ENCODE assay signal across 1 cellular context in genomic region chr3:194620192-194620591, GRCh38.
TF ChIP-seq lines count a peak whose summit lies in the region.

No MANE protein-coding gene starts in this region.

TF ChIP-seq in WTC11, 78 proteins besides CTCF, POLR2A, EP300 and RAD21 (continued from another document):
- TF ChIP-seq, protein P1, sequence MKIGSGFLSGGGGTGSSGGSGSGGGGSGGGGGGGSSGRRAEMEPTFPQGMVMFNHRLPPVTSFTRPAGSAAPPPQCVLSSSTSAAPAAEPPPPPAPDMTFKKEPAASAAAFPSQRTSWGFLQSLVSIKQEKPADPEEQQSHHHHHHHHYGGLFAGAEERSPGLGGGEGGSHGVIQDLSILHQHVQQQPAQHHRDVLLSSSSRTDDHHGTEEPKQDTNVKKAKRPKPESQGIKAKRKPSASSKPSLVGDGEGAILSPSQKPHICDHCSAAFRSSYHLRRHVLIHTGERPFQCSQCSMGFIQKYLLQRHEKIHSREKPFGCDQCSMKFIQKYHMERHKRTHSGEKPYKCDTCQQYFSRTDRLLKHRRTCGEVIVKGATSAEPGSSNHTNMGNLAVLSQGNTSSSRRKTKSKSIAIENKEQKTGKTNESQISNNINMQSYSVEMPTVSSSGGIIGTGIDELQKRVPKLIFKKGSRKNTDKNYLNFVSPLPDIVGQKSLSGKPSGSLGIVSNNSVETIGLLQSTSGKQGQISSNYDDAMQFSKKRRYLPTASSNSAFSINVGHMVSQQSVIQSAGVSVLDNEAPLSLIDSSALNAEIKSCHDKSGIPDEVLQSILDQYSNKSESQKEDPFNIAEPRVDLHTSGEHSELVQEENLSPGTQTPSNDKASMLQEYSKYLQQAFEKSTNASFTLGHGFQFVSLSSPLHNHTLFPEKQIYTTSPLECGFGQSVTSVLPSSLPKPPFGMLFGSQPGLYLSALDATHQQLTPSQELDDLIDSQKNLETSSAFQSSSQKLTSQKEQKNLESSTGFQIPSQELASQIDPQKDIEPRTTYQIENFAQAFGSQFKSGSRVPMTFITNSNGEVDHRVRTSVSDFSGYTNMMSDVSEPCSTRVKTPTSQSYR (CRISPR knock-in tag; IDR thresholded peaks at IDR 0.05): no peak
- TF ChIP-seq, protein P2, sequence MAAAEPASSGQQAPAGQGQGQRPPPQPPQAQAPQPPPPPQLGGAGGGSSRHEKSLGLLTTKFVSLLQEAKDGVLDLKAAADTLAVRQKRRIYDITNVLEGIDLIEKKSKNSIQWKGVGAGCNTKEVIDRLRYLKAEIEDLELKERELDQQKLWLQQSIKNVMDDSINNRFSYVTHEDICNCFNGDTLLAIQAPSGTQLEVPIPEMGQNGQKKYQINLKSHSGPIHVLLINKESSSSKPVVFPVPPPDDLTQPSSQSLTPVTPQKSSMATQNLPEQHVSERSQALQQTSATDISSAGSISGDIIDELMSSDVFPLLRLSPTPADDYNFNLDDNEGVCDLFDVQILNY (CRISPR knock-in tag; IDR thresholded peaks at IDR 0.05): no peak
- TF ChIP-seq IRF2 (CRISPR knock-in tag; IDR thresholded peaks at IDR 0.05; ENCODE audit: borderline replicate concordance, low read depth): no peak
- TF ChIP-seq ZNF263 (CRISPR knock-in tag; IDR thresholded peaks at IDR 0.05; ENCODE audit: low read depth): no peak
- TF ChIP-seq RELA (CRISPR knock-in tag; IDR thresholded peaks at IDR 0.05; ENCODE audit: borderline replicate concordance): no peak
